ENCODE assay signal across 1 cellular context in the genomic region with DNA sequence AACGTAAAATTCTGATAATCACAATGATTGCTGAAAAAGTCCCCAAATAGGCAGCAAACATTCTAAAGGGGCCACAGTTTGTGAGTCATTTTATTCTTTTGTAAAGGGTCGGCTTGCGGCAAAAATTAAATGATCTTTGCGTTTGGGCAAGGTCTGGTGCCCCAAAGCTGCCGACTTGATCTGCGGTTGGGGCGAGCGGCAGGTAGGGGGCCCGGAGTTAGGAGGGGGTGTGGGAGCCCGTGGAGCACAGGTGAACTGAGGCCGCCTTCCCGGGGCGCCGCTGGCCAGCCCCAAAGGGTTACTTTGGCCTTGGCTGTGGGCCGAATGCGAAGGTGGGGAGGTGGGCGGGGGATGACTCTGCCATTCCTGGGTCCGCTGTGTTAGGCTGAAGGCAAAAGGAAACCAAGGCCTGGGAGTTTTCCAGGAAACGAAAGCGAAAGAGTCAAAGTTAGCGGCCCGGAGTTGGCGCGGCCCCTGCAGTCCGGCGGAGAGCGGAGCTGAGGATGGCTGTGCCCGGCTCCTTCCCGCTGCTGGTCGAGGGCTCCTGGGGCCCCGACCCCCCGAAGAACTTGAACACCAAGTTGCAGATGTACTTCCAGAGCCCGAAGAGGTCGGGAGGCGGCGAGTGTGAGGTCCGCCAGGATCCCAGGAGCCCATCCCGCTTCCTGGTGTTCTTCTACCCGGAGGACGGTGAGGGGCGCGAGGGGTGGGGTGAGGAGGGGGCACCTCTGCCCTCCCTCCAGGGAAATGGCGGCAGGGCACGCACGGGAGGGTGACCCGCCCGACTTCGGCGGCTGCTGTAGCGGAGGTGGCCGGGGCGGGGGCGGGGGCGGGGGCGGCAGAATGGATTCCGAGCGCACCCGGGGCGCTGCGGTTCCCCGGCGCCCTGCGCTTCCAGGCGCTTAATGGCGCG.
TF ChIP-seq lines count a peak whose summit lies in the region.

A gene with protein sequence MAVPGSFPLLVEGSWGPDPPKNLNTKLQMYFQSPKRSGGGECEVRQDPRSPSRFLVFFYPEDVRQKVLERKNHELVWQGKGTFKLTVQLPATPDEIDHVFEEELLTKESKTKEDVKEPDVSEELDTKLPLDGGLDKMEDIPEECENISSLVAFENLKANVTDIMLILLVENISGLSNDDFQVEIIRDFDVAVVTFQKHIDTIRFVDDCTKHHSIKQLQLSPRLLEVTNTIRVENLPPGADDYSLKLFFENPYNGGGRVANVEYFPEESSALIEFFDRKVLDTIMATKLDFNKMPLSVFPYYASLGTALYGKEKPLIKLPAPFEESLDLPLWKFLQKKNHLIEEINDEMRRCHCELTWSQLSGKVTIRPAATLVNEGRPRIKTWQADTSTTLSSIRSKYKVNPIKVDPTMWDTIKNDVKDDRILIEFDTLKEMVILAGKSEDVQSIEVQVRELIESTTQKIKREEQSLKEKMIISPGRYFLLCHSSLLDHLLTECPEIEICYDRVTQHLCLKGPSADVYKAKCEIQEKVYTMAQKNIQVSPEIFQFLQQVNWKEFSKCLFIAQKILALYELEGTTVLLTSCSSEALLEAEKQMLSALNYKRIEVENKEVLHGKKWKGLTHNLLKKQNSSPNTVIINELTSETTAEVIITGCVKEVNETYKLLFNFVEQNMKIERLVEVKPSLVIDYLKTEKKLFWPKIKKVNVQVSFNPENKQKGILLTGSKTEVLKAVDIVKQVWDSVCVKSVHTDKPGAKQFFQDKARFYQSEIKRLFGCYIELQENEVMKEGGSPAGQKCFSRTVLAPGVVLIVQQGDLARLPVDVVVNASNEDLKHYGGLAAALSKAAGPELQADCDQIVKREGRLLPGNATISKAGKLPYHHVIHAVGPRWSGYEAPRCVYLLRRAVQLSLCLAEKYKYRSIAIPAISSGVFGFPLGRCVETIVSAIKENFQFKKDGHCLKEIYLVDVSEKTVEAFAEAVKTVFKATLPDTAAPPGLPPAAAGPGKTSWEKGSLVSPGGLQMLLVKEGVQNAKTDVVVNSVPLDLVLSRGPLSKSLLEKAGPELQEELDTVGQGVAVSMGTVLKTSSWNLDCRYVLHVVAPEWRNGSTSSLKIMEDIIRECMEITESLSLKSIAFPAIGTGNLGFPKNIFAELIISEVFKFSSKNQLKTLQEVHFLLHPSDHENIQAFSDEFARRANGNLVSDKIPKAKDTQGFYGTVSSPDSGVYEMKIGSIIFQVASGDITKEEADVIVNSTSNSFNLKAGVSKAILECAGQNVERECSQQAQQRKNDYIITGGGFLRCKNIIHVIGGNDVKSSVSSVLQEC (N-terminal part only) (plus strand): TSS at position 459 of the 913 bp plus-strand sequence. CDS start 45 bp downstream, at position 504.

TF ChIP-seq in K562, 482 proteins besides CTCF, POLR2A, EP300 and RAD21 (continues in another document):
- TF ChIP-seq ZEB2 (IDR thresholded peaks at IDR 0.05) (peak; percentile 55), NR2C2 (CRISPR knock-in tag; IDR thresholded peaks at IDR 0.05) (no peak), NR2C2 (tag; IDR thresholded peaks at IDR 0.05) (peak; percentile 42; the same call in 1 of the 2 replicates), ZNF224 (CRISPR knock-in tag; IDR thresholded peaks at IDR 0.05) (no peak), HNRNPLL (IDR thresholded peaks at IDR 0.05; ENCODE audit: low read depth, low read length, poor library complexity, severe bottlenecking) (no peak), RBM25 (IDR thresholded peaks at IDR 0.05; ENCODE audit: low read depth, low read length, severe bottlenecking) (peak; percentile 17), NFIC (IDR thresholded peaks at IDR 0.05) (peak; percentile 82), ZNF347 (CRISPR knock-in tag; IDR thresholded peaks at IDR 0.05; ENCODE audit: low read depth) (no peak), XRCC4 (IDR thresholded peaks at IDR 0.05; ENCODE audit: extremely low read depth, insufficient read depth, insufficient read length) (no peak), MAZ (CRISPR knock-in tag; conservative IDR thresholded peaks at IDR 0.05 in 1 of 2, IDR thresholded peaks at IDR 0.05 in 1 of 2) (0 out of 4 replicates have a peak, but pooled peaks of 1 of the 2 experiments have one; percentile 15), SNRNP70 (optimal IDR thresholded peaks at IDR 0.05; ENCODE audit: low read depth, low read length) (no peak), PHF8 (IDR thresholded peaks at IDR 0.05; ENCODE audit: borderline replicate concordance, low read length) (peak; percentile 72), SMARCA4 (IDR thresholded peaks at IDR 0.05) (0 out of 2 replicates have a peak, but pooled peaks have one; percentile 24), BRCA1 (IDR thresholded peaks at IDR 0.05) (no peak), BRCA1 (CRISPR knock-in tag; IDR thresholded peaks at IDR 0.05) (no peak), ATF1 (CRISPR knock-in tag; IDR thresholded peaks at IDR 0.05) (no peak), ATF1 (tag; IDR thresholded peaks at IDR 0.05) (no peak), ZNF785 (CRISPR knock-in tag; IDR thresholded peaks at IDR 0.05) (no peak), ZNF79 (CRISPR knock-in tag; IDR thresholded peaks at IDR 0.05; ENCODE audit: low read depth) (no peak), NFE2 (IDR thresholded peaks at IDR 0.05; ENCODE audit: low read depth) (peak; percentile 75), PHB (CRISPR knock-in tag; IDR thresholded peaks at IDR 0.05) (no peak), RBBP5 (IDR thresholded peaks at IDR 0.05; ENCODE audit: borderline replicate concordance, insufficient read depth, low read length, poor library complexity, severe bottlenecking) (peak; percentile 71), C11orf30 (IDR thresholded peaks at IDR 0.05; ENCODE audit: low read depth) (peak; percentile 64), ZNF583 (CRISPR knock-in tag; IDR thresholded peaks at IDR 0.05) (no peak), ZNF778 (CRISPR knock-in tag; IDR thresholded peaks at IDR 0.05) (no peak), ZNF507 (tag; conservative IDR thresholded peaks at IDR 0.05) (no peak), IRF2 (CRISPR knock-in tag; IDR thresholded peaks at IDR 0.05) (peak; percentile 93)
- TF ChIP-seq, protein P1, sequence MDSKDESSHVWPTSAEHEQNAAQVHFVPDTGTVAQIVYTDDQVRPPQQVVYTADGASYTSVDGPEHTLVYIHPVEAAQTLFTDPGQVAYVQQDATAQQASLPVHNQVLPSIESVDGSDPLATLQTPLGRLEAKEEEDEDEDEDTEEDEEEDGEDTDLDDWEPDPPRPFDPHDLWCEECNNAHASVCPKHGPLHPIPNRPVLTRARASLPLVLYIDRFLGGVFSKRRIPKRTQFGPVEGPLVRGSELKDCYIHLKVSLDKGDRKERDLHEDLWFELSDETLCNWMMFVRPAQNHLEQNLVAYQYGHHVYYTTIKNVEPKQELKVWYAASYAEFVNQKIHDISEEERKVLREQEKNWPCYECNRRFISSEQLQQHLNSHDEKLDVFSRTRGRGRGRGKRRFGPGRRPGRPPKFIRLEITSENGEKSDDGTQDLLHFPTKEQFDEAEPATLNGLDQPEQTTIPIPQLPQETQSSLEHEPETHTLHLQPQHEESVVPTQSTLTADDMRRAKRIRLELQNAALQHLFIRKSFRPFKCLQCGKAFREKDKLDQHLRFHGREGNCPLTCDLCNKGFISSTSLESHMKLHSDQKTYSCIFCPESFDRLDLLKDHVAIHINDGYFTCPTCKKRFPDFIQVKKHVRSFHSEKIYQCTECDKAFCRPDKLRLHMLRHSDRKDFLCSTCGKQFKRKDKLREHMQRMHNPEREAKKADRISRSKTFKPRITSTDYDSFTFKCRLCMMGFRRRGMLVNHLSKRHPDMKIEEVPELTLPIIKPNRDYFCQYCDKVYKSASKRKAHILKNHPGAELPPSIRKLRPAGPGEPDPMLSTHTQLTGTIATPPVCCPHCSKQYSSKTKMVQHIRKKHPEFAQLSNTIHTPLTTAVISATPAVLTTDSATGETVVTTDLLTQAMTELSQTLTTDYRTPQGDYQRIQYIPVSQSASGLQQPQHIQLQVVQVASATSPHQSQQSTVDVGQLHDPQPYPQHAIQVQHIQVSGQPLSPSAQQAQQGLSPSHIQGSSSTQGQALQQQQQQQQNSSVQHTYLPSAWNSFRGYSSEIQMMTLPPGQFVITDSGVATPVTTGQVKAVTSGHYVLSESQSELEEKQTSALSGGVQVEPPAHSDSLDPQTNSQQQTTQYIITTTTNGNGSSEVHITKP (IDR thresholded peaks at IDR 0.05; ENCODE audit: partially characterized antibody): no peak
- TF ChIP-seq, protein P2, sequence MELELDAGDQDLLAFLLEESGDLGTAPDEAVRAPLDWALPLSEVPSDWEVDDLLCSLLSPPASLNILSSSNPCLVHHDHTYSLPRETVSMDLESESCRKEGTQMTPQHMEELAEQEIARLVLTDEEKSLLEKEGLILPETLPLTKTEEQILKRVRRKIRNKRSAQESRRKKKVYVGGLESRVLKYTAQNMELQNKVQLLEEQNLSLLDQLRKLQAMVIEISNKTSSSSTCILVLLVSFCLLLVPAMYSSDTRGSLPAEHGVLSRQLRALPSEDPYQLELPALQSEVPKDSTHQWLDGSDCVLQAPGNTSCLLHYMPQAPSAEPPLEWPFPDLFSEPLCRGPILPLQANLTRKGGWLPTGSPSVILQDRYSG (tag; conservative IDR thresholded peaks at IDR 0.05; ENCODE audit: low read depth): no peak
- TF ChIP-seq, protein P3, sequence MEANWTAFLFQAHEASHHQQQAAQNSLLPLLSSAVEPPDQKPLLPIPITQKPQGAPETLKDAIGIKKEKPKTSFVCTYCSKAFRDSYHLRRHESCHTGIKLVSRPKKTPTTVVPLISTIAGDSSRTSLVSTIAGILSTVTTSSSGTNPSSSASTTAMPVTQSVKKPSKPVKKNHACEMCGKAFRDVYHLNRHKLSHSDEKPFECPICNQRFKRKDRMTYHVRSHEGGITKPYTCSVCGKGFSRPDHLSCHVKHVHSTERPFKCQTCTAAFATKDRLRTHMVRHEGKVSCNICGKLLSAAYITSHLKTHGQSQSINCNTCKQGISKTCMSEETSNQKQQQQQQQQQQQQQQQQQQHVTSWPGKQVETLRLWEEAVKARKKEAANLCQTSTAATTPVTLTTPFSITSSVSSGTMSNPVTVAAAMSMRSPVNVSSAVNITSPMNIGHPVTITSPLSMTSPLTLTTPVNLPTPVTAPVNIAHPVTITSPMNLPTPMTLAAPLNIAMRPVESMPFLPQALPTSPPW (CRISPR knock-in tag; IDR thresholded peaks at IDR 0.05): peak; percentile 74
- TF ChIP-seq, protein P4, sequence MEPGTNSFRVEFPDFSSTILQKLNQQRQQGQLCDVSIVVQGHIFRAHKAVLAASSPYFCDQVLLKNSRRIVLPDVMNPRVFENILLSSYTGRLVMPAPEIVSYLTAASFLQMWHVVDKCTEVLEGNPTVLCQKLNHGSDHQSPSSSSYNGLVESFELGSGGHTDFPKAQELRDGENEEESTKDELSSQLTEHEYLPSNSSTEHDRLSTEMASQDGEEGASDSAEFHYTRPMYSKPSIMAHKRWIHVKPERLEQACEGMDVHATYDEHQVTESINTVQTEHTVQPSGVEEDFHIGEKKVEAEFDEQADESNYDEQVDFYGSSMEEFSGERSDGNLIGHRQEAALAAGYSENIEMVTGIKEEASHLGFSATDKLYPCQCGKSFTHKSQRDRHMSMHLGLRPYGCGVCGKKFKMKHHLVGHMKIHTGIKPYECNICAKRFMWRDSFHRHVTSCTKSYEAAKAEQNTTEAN (CRISPR knock-in tag; IDR thresholded peaks at IDR 0.05): no peak
- TF ChIP-seq, protein P5, sequence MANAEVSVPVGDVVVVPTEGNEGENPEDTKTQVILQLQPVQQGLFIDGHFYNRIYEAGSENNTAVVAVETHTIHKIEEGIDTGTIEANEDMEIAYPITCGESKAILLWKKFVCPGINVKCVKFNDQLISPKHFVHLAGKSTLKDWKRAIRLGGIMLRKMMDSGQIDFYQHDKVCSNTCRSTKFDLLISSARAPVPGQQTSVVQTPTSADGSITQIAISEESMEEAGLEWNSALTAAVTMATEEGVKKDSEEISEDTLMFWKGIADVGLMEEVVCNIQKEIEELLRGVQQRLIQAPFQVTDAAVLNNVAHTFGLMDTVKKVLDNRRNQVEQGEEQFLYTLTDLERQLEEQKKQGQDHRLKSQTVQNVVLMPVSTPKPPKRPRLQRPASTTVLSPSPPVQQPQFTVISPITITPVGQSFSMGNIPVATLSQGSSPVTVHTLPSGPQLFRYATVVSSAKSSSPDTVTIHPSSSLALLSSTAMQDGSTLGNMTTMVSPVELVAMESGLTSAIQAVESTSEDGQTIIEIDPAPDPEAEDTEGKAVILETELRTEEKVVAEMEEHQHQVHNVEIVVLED (CRISPR knock-in tag; IDR thresholded peaks at IDR 0.05): no peak
- TF ChIP-seq, protein P6, sequence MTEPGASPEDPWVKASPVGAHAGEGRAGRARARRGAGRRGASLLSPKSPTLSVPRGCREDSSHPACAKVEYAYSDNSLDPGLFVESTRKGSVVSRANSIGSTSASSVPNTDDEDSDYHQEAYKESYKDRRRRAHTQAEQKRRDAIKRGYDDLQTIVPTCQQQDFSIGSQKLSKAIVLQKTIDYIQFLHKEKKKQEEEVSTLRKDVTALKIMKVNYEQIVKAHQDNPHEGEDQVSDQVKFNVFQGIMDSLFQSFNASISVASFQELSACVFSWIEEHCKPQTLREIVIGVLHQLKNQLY (CRISPR knock-in tag; conservative IDR thresholded peaks at IDR 0.05): no peak
- TF ChIP-seq, protein P7, sequence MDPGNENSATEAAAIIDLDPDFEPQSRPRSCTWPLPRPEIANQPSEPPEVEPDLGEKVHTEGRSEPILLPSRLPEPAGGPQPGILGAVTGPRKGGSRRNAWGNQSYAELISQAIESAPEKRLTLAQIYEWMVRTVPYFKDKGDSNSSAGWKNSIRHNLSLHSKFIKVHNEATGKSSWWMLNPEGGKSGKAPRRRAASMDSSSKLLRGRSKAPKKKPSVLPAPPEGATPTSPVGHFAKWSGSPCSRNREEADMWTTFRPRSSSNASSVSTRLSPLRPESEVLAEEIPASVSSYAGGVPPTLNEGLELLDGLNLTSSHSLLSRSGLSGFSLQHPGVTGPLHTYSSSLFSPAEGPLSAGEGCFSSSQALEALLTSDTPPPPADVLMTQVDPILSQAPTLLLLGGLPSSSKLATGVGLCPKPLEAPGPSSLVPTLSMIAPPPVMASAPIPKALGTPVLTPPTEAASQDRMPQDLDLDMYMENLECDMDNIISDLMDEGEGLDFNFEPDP (CRISPR knock-in tag; IDR thresholded peaks at IDR 0.05): no peak
- TF ChIP-seq, protein P8, sequence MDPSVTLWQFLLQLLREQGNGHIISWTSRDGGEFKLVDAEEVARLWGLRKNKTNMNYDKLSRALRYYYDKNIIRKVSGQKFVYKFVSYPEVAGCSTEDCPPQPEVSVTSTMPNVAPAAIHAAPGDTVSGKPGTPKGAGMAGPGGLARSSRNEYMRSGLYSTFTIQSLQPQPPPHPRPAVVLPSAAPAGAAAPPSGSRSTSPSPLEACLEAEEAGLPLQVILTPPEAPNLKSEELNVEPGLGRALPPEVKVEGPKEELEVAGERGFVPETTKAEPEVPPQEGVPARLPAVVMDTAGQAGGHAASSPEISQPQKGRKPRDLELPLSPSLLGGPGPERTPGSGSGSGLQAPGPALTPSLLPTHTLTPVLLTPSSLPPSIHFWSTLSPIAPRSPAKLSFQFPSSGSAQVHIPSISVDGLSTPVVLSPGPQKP (CRISPR knock-in tag; IDR thresholded peaks at IDR 0.05): no peak
